In the genomic region with DNA sequence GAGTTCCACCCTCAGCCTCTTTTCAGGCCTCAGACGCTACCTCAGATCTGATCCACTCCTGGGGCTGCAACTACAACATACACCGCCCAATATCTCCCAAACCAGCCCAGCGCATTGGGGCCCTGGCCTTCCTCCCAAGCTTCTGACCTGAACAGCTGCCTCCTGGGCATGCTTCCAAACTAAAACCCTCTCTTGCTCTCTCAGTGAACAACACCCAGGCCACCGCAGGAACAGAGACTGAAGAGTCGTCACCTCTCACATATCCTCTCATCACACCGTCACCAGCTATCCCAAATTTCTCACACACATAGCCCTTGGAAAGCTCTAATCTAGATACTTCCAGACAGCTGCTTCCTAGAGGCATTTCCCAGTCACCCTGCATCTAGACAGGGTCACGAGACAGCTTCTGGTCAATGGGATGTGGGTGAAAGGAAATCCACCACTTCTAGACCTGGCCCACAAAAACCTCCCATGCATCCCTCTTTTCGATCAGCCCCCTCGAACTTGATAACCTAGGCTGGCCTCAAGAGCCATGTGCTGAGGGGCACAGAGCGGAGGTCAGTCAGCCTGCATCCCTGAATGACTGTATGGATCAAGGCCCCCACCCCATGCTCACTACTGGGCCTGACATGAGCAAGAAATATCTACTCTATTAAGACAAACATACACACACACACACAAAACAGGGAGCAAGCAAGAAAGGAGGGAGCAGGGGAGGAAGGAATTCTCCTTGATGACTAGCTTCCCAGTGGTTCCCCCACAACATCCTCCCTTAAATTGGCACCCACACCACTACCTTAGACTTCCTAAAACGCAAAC, we compare ENCODE assay signal across 8 cellular contexts. TPM values are rescaled to one million over a fixed set of nuclear protein-coding genes. Genes with fewer than 3 reads are reported as not detected.
DNase-seq lines count a peak whose midpoint lies in the region; ATAC-seq and TF ChIP-seq lines count a peak whose summit lies in the region.

No MANE protein-coding gene starts in this region.

- no peak overlapping the region for H3K9ac ChIP-seq in liver (ENCODE audit: low read depth in 1 of 2, low read length in 2 of 2)

- H3K36me3 Mint-ChIP-seq in stimulated activated naive CD8-positive, alpha-beta T cell treated with anti-CD3 and anti-CD28 coated beads, Interleukin-15, Interleukin-2, amounts not matched to agents 100 ng/mL and 50 ng/mL, for 24 hours (ENCODE audit: low read depth) = peaks cover 25% of the 10 kb centered on the region

- ATAC-seq in stimulated activated naive CD8-positive, alpha-beta T cell treated with anti-CD3 and anti-CD28 coated beads, Interleukin-15, Interleukin-2, amounts not matched to agents 100 U/mL and 50 U/mL, for 24 hours = no peak

- peaks cover 52% of the 10 kb centered on the region for H3K4me1 Mint-ChIP-seq in stimulated activated naive CD8-positive, alpha-beta T cell treated with anti-CD3 and anti-CD28 coated beads, Interleukin-15, Interleukin-2, amounts not matched to agents 100 ng/mL and 50 ng/mL, for 24 hours (ENCODE audit: low read depth)

- H3K27me3 Mint-ChIP-seq in stimulated activated naive CD8-positive, alpha-beta T cell treated with anti-CD3 and anti-CD28 coated beads, Interleukin-15, Interleukin-2, amounts not matched to agents 100 ng/mL and 50 ng/mL, for 24 hours = no peaks in the 10 kb centered on the region

- TF ChIP-seq POLR2A in adrenal gland (IDR thresholded peaks at IDR 0.05) = no peak

- peaks cover 5% of the 10 kb centered on the region for H3K9me3 Mint-ChIP-seq in stimulated activated naive CD8-positive, alpha-beta T cell treated with anti-CD3 and anti-CD28 coated beads, Interleukin-15, Interleukin-2, amounts not matched to agents 100 ng/mL and 50 ng/mL, for 24 hours

- 68 to 78% (median 76%) methylated on average over 10 to 11 of the region's 11 CpGs for WGBS in adrenal gland, 4 donors
- WGBS in liver = 75% methylated on average over 11 of the region's 11 CpGs
- WGBS in urinary bladder = 65% methylated on average over 11 of the region's 11 CpGs

- intact Hi-C loops in adrenal gland (cut with DNase I) = no loop called here

- TF ChIP-seq CTCF in adrenal gland (IDR thresholded peaks at IDR 0.05) (no peak), liver (IDR thresholded peaks at IDR 0.05; ENCODE audit: low read depth, low read length, missing input control) (no peak)

- H3K27ac Mint-ChIP-seq in stimulated activated naive CD8-positive, alpha-beta T cell treated with anti-CD3 and anti-CD28 coated beads, Interleukin-15, Interleukin-2, amounts not matched to agents 100 ng/mL and 50 ng/mL, for 24 hours = peak overlapping the region; percentile 83

- in situ Hi-C loops in G401 (cut with HindIII; ENCODE audit: low sequenced_read_pairs) = no loop called here

- no peaks in the 10 kb centered on the region for H3K36me3 ChIP-seq in adrenal gland (replicated peaks in 1 of 2)
- H3K36me3 ChIP-seq in liver (ENCODE audit: control insufficient read depth in 4 of 4, insufficient read depth in 3 of 4, low read depth in 1 of 4, low read length in 3 of 4) = peaks cover 0 to 6% (median 4%) of the 10 kb centered on the region in 4 donors
- H3K36me3 ChIP-seq in urinary bladder (ENCODE audit: insufficient read depth) = peaks cover 2% of the 10 kb centered on the region

- DNase-seq in stimulated activated naive CD8-positive, alpha-beta T cell treated with anti-CD3 and anti-CD28 coated beads, Interleukin-15, Interleukin-2, amounts not matched to agents 100 U/mL and 50 U/mL, for 24 hours = no peak
- DNase-seq in adrenal gland (peak in 6 of 7 donors; percentile 46 to 75 (median 60)), SIG-M5 treated with dmso at 0.1 percent for 504 hours (lab: John Stamatoyannopoulos, UW; ENCODE audit: unreplicated experiment) (no peak), GM19238 (ENCODE audit: insufficient read length, low spot score) (no peak), G401 (ENCODE audit: low spot score) (no peak)

- H3K4me3 Mint-ChIP-seq in stimulated activated naive CD8-positive, alpha-beta T cell treated with anti-CD3 and anti-CD28 coated beads, Interleukin-15, Interleukin-2, amounts not matched to agents 100 ng/mL and 50 ng/mL, for 24 hours = peak overlapping the region; percentile 86

- H3K9me3 ChIP-seq in adrenal gland (replicated peaks in 1 of 3) (no peaks in the 10 kb centered on the region), liver (ENCODE audit: control insufficient read depth in 4 of 4, low read length in 3 of 4) (no peaks in the 10 kb centered on the region)

- TF ChIP-seq RAD21 in liver (IDR thresholded peaks at IDR 0.05) = no peak

- H3K27me3 ChIP-seq in adrenal gland (no peaks in the 10 kb centered on the region), liver (ENCODE audit: control insufficient read depth in 4 of 4, insufficient read depth in 4 of 4, low read length in 3 of 4) (no peaks in the 10 kb centered on the region)

- H3K4me1 ChIP-seq in adrenal gland (replicated peaks in 1 of 2) (peaks cover 10 to 26% of the 10 kb centered on the region in 2 donors), liver (ENCODE audit: control insufficient read depth in 4 of 4, insufficient read depth in 4 of 4, low read length in 3 of 4) (peaks cover 6 to 28% (median 17%) of the 10 kb centered on the region in 4 donors), urinary bladder (ENCODE audit: insufficient read depth) (no peaks in the 10 kb centered on the region)

- H3K4me3 ChIP-seq in adrenal gland (peak overlapping the region in 1 of 4 donors; percentile 69), liver (ENCODE audit: low read depth in 1 of 3, low read length in 3 of 3) (peak overlapping the region in 1 of 3 donors; percentile 73), urinary bladder (ENCODE audit: low read depth, low read length) (no peak overlapping the region)

- H3K27ac ChIP-seq in adrenal gland = peak overlapping the region in 3 of 5 donors; percentile 77 to 92 (median 89)
- peak overlapping the region in 1 of 2 donors; percentile 26 for H3K27ac ChIP-seq in liver (ENCODE audit: low read depth in 1 of 2, low read length in 2 of 2)
- H3K27ac ChIP-seq in urinary bladder (ENCODE audit: low read depth) = peak overlapping the region; percentile 40

TF ChIP-seq in liver, 16 proteins besides CTCF, POLR2A, EP300 and RAD21:
- TF ChIP-seq MAX (IDR thresholded peaks at IDR 0.05) (no peak), RXRA (IDR thresholded peaks at IDR 0.05) (peak in 1 of 2 donors; percentile 16), NR2F2 (IDR thresholded peaks at IDR 0.05) (peak; percentile 89), FOXA2 (IDR thresholded peaks at IDR 0.05) (no peak)
TF ChIP-seq in liver: peak in this region for 2.

RNA-seq across cellular contexts. Expression of gene PARP12, which starts 1.8 kb away (rescaled TPM):
- 10 to 100 TPM; 15.8 to 38.8 (median 26.2) TPM for total RNA-seq in adrenal gland
- polyA plus RNA-seq in adrenal gland = 10 to 100 TPM; 22.5 to 49.4 (median 22.6) TPM
- total RNA-seq in liver = 10 to 100 TPM; 25.9 to 32.7 TPM
- polyA plus RNA-seq in liver = 10 to 100 TPM; 13.3 to 13.8 TPM
- total RNA-seq in urinary bladder = 33.0 TPM
- 13.4 TPM for polyA plus RNA-seq in urinary bladder
- 0.06 and 0.24 TPM in 2 replicates for total RNA-seq in G401 (2014; rRNA removed; shearing (Covaris generic))

Comparison
In these comparisons a context has a peak if more than half of its experiments do, and no peak if none do; other contexts are left out.
1. DNase-seq: peak in adrenal gland (6 of 7); none in stimulated activated naive CD8-positive, alpha-beta T cell treated with anti-CD3 and anti-CD28 coated beads, Interleukin-15, Interleukin-2, amounts not matched to agents 100 U/mL and 50 U/mL, for 24 hours (single experiment), SIG-M5 treated with dmso at 0.1 percent for 504 hours (single experiment), GM19238 (single experiment) and G401 (single experiment).
2. RNA of gene PARP12, which starts 1.8 kb away (total RNA-seq): 33.0 TPM in urinary bladder (single experiment), 25.9 to 32.7 TPM in liver and 15.8 to 38.8 TPM in adrenal gland; 0.06 to 0.24 TPM in G401; every median in the first group is over 10 times any median in the second.